ENCODE assay signal across 21 cellular contexts in the genomic region with DNA sequence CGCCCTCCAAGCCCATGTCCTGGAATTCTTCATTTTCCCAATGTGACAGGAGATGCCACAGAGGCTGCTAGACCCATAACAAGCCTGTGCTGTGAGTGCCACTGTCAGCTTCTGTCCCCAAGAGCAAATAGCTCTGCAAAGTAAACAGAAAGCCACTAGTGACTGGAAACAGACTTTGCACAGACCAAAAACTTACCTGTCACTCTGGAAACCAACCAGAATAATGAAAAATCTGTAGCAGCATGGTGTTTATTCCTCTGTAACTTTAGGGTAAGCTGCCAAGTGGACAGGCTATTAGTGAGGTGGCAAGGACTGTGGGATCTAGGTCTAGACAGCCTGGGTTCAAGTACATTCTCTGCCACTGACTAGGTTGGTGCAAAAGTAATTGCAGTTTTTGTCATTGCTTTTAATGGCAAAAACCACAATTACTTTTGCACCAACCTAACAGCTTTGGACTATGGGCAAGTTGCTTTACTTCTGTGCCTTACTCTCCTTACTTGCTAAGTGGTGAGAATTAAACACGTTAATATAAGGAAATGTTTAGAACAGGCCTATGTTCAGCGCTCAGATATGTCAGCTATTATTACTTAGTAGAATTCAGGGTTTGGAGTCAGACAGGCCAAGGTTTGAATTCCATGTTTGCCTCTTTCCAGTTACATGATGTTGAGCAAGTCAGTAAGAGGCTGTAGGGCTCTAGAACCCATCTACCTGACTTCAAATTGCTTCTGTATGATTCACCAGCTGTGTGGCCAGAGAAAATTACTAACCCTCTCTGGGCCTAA. TPM values are rescaled to one million over a fixed set of nuclear protein-coding genes. Genes with fewer than 3 reads are reported as not detected.
DNase-seq lines count a peak whose midpoint lies in the region; ATAC-seq and TF ChIP-seq lines count a peak whose summit lies in the region.
"Had no signal": no experiment of that assay in that cellular context is flagged by ENCODE, and none has a peak within 500 bp of the region (broad histone marks: within the 10 kb centered on the region; RNA-seq: fewer than 3 reads in every experiment).

A gene (minus strand): TSS at position 100 of the 782 bp plus-strand sequence. CDS start 67 bp downstream, at position 33.

- in situ Hi-C loops in GM23248 (cut with MboI) = no loop called here

- H3K9me2 ChIP-seq in GM23248 (ENCODE audit: insufficient read depth) = no peaks in the 10 kb centered on the region

- no peaks in the 10 kb centered on the region for H4K20me1 ChIP-seq in GM23248 (ENCODE audit: insufficient read depth)
- H4K20me1 ChIP-seq in osteoblast (ENCODE audit: insufficient read depth, low read length) = no peaks in the 10 kb centered on the region

- H3F3A ChIP-seq in GM23248 (ENCODE audit: insufficient read depth) = no peaks in the 10 kb centered on the region

- TF ChIP-seq CTCF in ascending aorta (IDR thresholded peaks at IDR 0.05) (no peak), left lung (IDR thresholded peaks at IDR 0.05) (no peak), osteoblast (IDR thresholded peaks at IDR 0.05; ENCODE audit: extremely low read depth, low read depth, low read length) (no peak), lower leg skin (IDR thresholded peaks at IDR 0.05) (peak in 1 of 3 donors; percentile 29)

- whole genome bisulfite sequencing in GM23248 (ENCODE audit: low coverage in 1 of 2, low lambda C conversion rate in 2 of 2, missing lambda C conversion rate in 2 of 2), 2 experiments = 77 to 78% methylated on average over 3 of the region's 3 CpGs
- WGBS in lower leg skin, 2 donors = 88 to 94% methylated on average over 3 of the region's 3 CpGs

- intact Hi-C loops in ascending aorta (cut with DNase I) (no loop called here), left lung (cut with DNase I) (no loop called here), lower leg skin (cut with DNase I; ENCODE audit: low total_unique reads) (no loop called here)

- TF ChIP-seq POLR2A in lower leg skin (IDR thresholded peaks at IDR 0.05) = no peak

- H3K9me3 ChIP-seq in GM23248 (ENCODE audit: low read depth) = no peaks in the 10 kb centered on the region
- H3K9me3 ChIP-seq in ascending aorta = no peaks in the 10 kb centered on the region
- H3K9me3 ChIP-seq in left lung = no peaks in the 10 kb centered on the region
- H3K9me3 ChIP-seq in osteoblast (ENCODE audit: low read depth, low read length) = no peaks in the 10 kb centered on the region
- H3K9me3 ChIP-seq: HAP-1 had no signal

- ATAC-seq in left lung (peak; percentile 57), HG02623 (IDR thresholded peaks at IDR 0.05; ENCODE audit: unreplicated experiment) (no peak)
- ATAC-seq: GM12878, PC-3 had no signal

- H3K4me3 ChIP-seq in GM23248 (no peak within 1 kb of the TSS), ascending aorta (no peak within 1 kb of the TSS), left lung (no peak within 1 kb of the TSS), osteoblast (ENCODE audit: insufficient read depth, low read length) (no peak within 1 kb of the TSS), lower leg skin (ENCODE audit: low read depth, poor library complexity, severe bottlenecking) (no peak within 1 kb of the TSS)
- H3K4me3 ChIP-seq: GM12878, HAP-1 had no signal

- no peaks in the 10 kb centered on the region for H3K36me3 ChIP-seq in GM23248 (ENCODE audit: low read depth)
- H3K36me3 ChIP-seq in ascending aorta = no peaks in the 10 kb centered on the region
- H3K36me3 ChIP-seq in left lung = no peaks in the 10 kb centered on the region
- no peaks in the 10 kb centered on the region for H3K36me3 ChIP-seq in osteoblast (ENCODE audit: insufficient read depth, low read length)
- H3K36me3 ChIP-seq: HAP-1 had no signal

- H3K4me1 ChIP-seq in GM23248 (ENCODE audit: insufficient read depth) = no peaks in the 10 kb centered on the region
- no peaks in the 10 kb centered on the region for H3K4me1 ChIP-seq in ascending aorta
- no peaks in the 10 kb centered on the region for H3K4me1 ChIP-seq in left lung
- H3K4me1 ChIP-seq in osteoblast (ENCODE audit: insufficient read depth, low read length) = no peaks in the 10 kb centered on the region
- H3K4me1 ChIP-seq: HAP-1 had no signal

- no peaks in the 10 kb centered on the region for H3K79me2 ChIP-seq in GM23248 (ENCODE audit: insufficient read depth)
- H3K79me2 ChIP-seq in osteoblast (ENCODE audit: insufficient read depth, low read length) = no peaks in the 10 kb centered on the region

- H2AFZ ChIP-seq in GM23248 (no peak within 1 kb of the TSS), osteoblast (ENCODE audit: low read length) (no peak within 1 kb of the TSS)

- H3K27me3 ChIP-seq in GM23248 (replicated peaks; ENCODE audit: insufficient read depth) = no peaks in the 10 kb centered on the region
- H3K27me3 ChIP-seq in ascending aorta = no peaks in the 10 kb centered on the region
- no peaks in the 10 kb centered on the region for H3K27me3 ChIP-seq in left lung
- H3K27me3 ChIP-seq in osteoblast (ENCODE audit: insufficient read depth, low read length) = no peaks in the 10 kb centered on the region

- no peak within 1 kb of the TSS for H3K9ac ChIP-seq in GM23248

- peak; percentile 12 for DNase-seq in GM23248
- DNase-seq in ascending aorta (ENCODE audit: low spot score in 2 of 2) = no peak
- no peak for DNase-seq in left lung
- peak; percentile 52 for DNase-seq in osteoblast (ENCODE audit: insufficient read length, low spot score, missing footprints)
- DNase-seq in lower leg skin (ENCODE audit: low spot score in 2 of 2) = no peak
- no peak for DNase-seq in stimulated activated CD4-positive, alpha-beta T cell treated with anti-CD3 and anti-CD28 coated beads, Interleukin-2, amount 100 ng/mL, for 48 hours
- DNase-seq: CD4-positive, CD25-positive, alpha-beta regulatory T cell; DND-41; MV-4-11; NCI-H1105 treated with DMSO at 0.1 percent for 48 hours; NCI-H2029 treated with DMSO at 0.1 percent for 48 hours; NCI-H226; NCI-H524; PC-3; SHP77 had no signal

- H3K27ac ChIP-seq in GM23248 (no peak within 1 kb of the TSS), ascending aorta (no peak within 1 kb of the TSS), left lung (no peak within 1 kb of the TSS), osteoblast (ENCODE audit: low read depth, low read length) (no peak within 1 kb of the TSS)

- no peak within 1 kb of the TSS for H3K4me2 ChIP-seq in GM23248 (ENCODE audit: unreplicated experiment)
- no peak within 1 kb of the TSS for H3K4me2 ChIP-seq in osteoblast (ENCODE audit: insufficient read depth, low read length)

RNA-seq across cellular contexts. Expression of the gene that starts here (rescaled TPM):
- total RNA-seq in GM23248 (2014; rRNA removed; shearing (Covaris generic)) = not detected in 2 replicates
- not detected in 2 replicates for polyA plus RNA-seq in GM23248 (2016; fragmentation: Nextera tagmentation; extraction: Ambion mirVana)
- 347 TPM for total RNA-seq in ascending aorta
- total RNA-seq in left lung = under 1 TPM; 0.26 to 0.71 TPM
- total RNA-seq in osteoblast = not detected in 2 replicates
- total RNA-seq in lower leg skin = not detected
- total RNA-seq: GM12878, HT1080, PC-3, RPMI7951 had no signal
- polyA plus RNA-seq: BJ; CD4-positive, CD25-positive, alpha-beta regulatory T cell; GM12878 had no signal

Comparison
In these comparisons a context has a peak if more than half of its experiments do, and no peak if none do; other contexts are left out.
1. RNA of the gene that starts here (total RNA-seq): 347 TPM in ascending aorta (single experiment); 0.26 to 0.71 TPM in left lung, not detected in GM23248, not detected in osteoblast and not detected in lower leg skin; every median in the first group is over 100 times any median in the second.
2. Peak in DNase-seq in GM23248; RNA of the gene not detected or under 1 TPM.
3. Peak in ATAC-seq in left lung; RNA of the gene not detected or under 1 TPM.
4. Peak in DNase-seq in osteoblast; RNA of the gene not detected or under 1 TPM.